9 cellular contexts compared by ENCODE assay signal in genomic region chr1:161180643-161181042, GRCh38. TPM values are rescaled to one million over a fixed set of nuclear protein-coding genes. Genes with fewer than 3 reads are reported as not detected.
DNase-seq lines count a peak whose midpoint lies in the region; TF ChIP-seq lines count a peak whose summit lies in the region.
"Had no signal": no experiment of that assay in that cellular context is flagged by ENCODE, and none has a peak within 500 bp of the region (broad histone marks: within the 10 kb centered on the region; RNA-seq: fewer than 3 reads in every experiment).

No MANE protein-coding gene starts in this region.

- H3K36me3 ChIP-seq in GM06990 (ENCODE audit: control insufficient read depth, insufficient read depth, low read length), result no peaks in the 10 kb centered on the region

- in situ Hi-C loops in SK-MEL-5 (cut with HindIII; ENCODE audit: low pct_unique_long_range_greater_than_20kb, low sequenced_read_pairs), result no loop called here

- H3K27me3 ChIP-seq in GM06990 (replicated peaks; ENCODE audit: control insufficient read depth, insufficient read depth, low read length), result no peaks in the 10 kb centered on the region

- DNase-seq in AG09319 (ENCODE audit: extremely low read depth, low read depth) (no peak), GM06990 (ENCODE audit: extremely low read depth, insufficient read length) (no peak), SK-MEL-5 (ENCODE audit: low read depth, low spot score) (peak; percentile 62), foreskin fibroblast (peak in 1 of 2 donors; percentile 56), SW480 (ENCODE audit: low spot score) (no peak), SK-N-DZ (ENCODE audit: low spot score) (no peak), DMS53 (lab: John Stamatoyannopoulos, UW) (no peak), superior temporal gyrus (ENCODE audit: extremely low spot score) (no peak)
- DNase-seq: stimulated activated CD4-positive, alpha-beta T cell treated with anti-CD3 and anti-CD28 coated beads, Interleukin-4, amount 100 ng/mL, for 24 hours had no signal

- H3K4me3 ChIP-seq in GM06990 (replicated peaks; ENCODE audit: low read depth, low read length) (no peak overlapping the region), foreskin fibroblast (ENCODE audit: low read depth in 1 of 2, low read length in 2 of 2) (no peak overlapping the region)

- TF ChIP-seq CTCF in AG09319 (IDR thresholded peaks at IDR 0.05; ENCODE audit: low read depth, low read length) (peak; percentile 23), GM06990 (IDR thresholded peaks at IDR 0.05; ENCODE audit: insufficient read depth, low read length, poor library complexity, severe bottlenecking) (peak; percentile 49), foreskin fibroblast (IDR thresholded peaks at IDR 0.05; ENCODE audit: low read depth, low read length) (peak; percentile 29)

RNA-seq across cellular contexts. Expression of gene B4GALT3, which starts 3.3 kb away (rescaled TPM):
- total RNA-seq in SK-MEL-5 (2014; rRNA removed; shearing (Covaris generic)), result 53.9 and 55.9 TPM in 2 replicates
- 74.7 and 76.2 TPM in 2 replicates for polyA plus RNA-seq in SK-MEL-5 (2015; cell fraction: cytosol; rRNA removed)
- polyA plus RNA-seq in SK-MEL-5 (2015; cell fraction: nucleus; rRNA removed), result 64.9 and 86.6 TPM in 2 replicates
- 62.1 and 67.2 TPM in 2 replicates for polyA plus RNA-seq in SK-N-DZ (2014; cell fraction: cytosol; rRNA removed)
- 52.3 and 64.2 TPM in 2 replicates for polyA plus RNA-seq in SK-N-DZ (2014; cell fraction: nucleus; rRNA removed)

RNA-seq across cellular contexts. Expression of gene PPOX, which starts 14.4 kb away (rescaled TPM):
- total RNA-seq in SK-MEL-5 (2014; rRNA removed; shearing (Covaris generic)), result 11.1 and 13.8 TPM in 2 replicates
- polyA plus RNA-seq in SK-MEL-5 (2015; cell fraction: cytosol; rRNA removed), result 7.9 and 9.7 TPM in 2 replicates
- 74.3 and 131 TPM in 2 replicates for polyA plus RNA-seq in SK-MEL-5 (2015; cell fraction: nucleus; rRNA removed)
- polyA plus RNA-seq in SK-N-DZ (2014; cell fraction: cytosol; rRNA removed), result 41.3 and 58.6 TPM in 2 replicates
- polyA plus RNA-seq in SK-N-DZ (2014; cell fraction: nucleus; rRNA removed), result 263 and 291 TPM in 2 replicates

RNA-seq across cellular contexts. Expression of gene ADAMTS4, which starts 18.2 kb away (rescaled TPM):
- 0.03 TPM in 1 of 2 replicates, not detected in the other for total RNA-seq in SK-MEL-5 (2014; rRNA removed; shearing (Covaris generic))
- polyA plus RNA-seq in SK-MEL-5 (2015; cell fraction: cytosol; rRNA removed), result 0.11 TPM in 1 of 2 replicates, not detected in the other
- 0.02 TPM in 1 of 2 replicates, not detected in the other for polyA plus RNA-seq in SK-MEL-5 (2015; cell fraction: nucleus; rRNA removed)
- polyA plus RNA-seq in SK-N-DZ (2014; cell fraction: cytosol; rRNA removed), result 10.0 and 12.4 TPM in 2 replicates
- 3.5 and 5.3 TPM in 2 replicates for polyA plus RNA-seq in SK-N-DZ (2014; cell fraction: nucleus; rRNA removed)

RNA-seq across cellular contexts. Expression of gene USP21, which starts 21.3 kb away (rescaled TPM):
- total RNA-seq in SK-MEL-5 (2014; rRNA removed; shearing (Covaris generic)), result 4.0 and 4.7 TPM in 2 replicates
- 29.5 and 32.1 TPM in 2 replicates for polyA plus RNA-seq in SK-MEL-5 (2015; cell fraction: cytosol; rRNA removed)
- polyA plus RNA-seq in SK-MEL-5 (2015; cell fraction: nucleus; rRNA removed), result 152 and 166 TPM in 2 replicates
- 10.5 and 20.0 TPM in 2 replicates for polyA plus RNA-seq in SK-N-DZ (2014; cell fraction: cytosol; rRNA removed)
- 104 and 163 TPM in 2 replicates for polyA plus RNA-seq in SK-N-DZ (2014; cell fraction: nucleus; rRNA removed)

RNA-seq across cellular contexts. Expression of gene NDUFS2, which starts 21.5 kb away (rescaled TPM):
- 134 and 147 TPM in 2 replicates for total RNA-seq in SK-MEL-5 (2014; rRNA removed; shearing (Covaris generic))
- 126 and 140 TPM in 2 replicates for polyA plus RNA-seq in SK-MEL-5 (2015; cell fraction: cytosol; rRNA removed)
- polyA plus RNA-seq in SK-MEL-5 (2015; cell fraction: nucleus; rRNA removed), result 86.5 and 122 TPM in 2 replicates
- 142 and 179 TPM in 2 replicates for polyA plus RNA-seq in SK-N-DZ (2014; cell fraction: cytosol; rRNA removed)
- polyA plus RNA-seq in SK-N-DZ (2014; cell fraction: nucleus; rRNA removed), result 131 and 153 TPM in 2 replicates
